ENCODE assay signal across 10 cellular contexts in genomic region chr20:51696304-51697118, GRCh38.
DNase-seq lines count a peak whose midpoint lies in the region; ATAC-seq, FAIRE-seq and TF ChIP-seq lines count a peak whose summit lies in the region.
"Had no signal": no experiment of that assay in that cellular context is flagged by ENCODE, and none has a peak within 500 bp of the region (broad histone marks: within the 10 kb centered on the region; RNA-seq: fewer than 3 reads in every experiment).

No MANE protein-coding gene starts in this region.

- H3K27me3 ChIP-seq in neuron (ENCODE audit: insufficient read depth, low read length), result no peaks in the 10 kb centered on the region
- H3K27me3 ChIP-seq in dorsolateral prefrontal cortex, result no peaks in the 10 kb centered on the region

- H3K4me1 ChIP-seq in neuron (ENCODE audit: insufficient read depth, low read length), result peaks cover 32% of the 10 kb centered on the region

- peak overlapping the region; percentile 48 for H2AFZ ChIP-seq in neuron (ENCODE audit: low read depth, low read length)

- TF ChIP-seq CTCF in dorsolateral prefrontal cortex (IDR thresholded peaks at IDR 0.05 in 54 of 56, conservative IDR thresholded peaks at IDR 0.05 in 2 of 56; ENCODE audit: low read depth in 1 of 56, partially characterized antibody in 56 of 56), result no peak

- DNase-seq in NCI-H345 (lab: John Stamatoyannopoulos, UW) (peak; percentile 34), dermis blood vessel endothelial cell (peak; percentile 43), GOT3 (lab: John Stamatoyannopoulos, UW) (no peak), dorsolateral prefrontal cortex (no peak)
- DNase-seq: NCI-H2107; stimulated activated naive B cell treated with anti-CD40 and anti-IgM and Interleukin-4, amounts not matched to agents 10 μg/mL and 1 μg/mL and 100 μg/mL, for 72 hours had no signal

- peaks cover 28% of the 10 kb centered on the region for H3K36me3 ChIP-seq in neuron (ENCODE audit: insufficient read depth, low read length)

- H3K9me3 ChIP-seq in neuron (ENCODE audit: low read length), result peaks cover 2% of the 10 kb centered on the region

- intact Hi-C loops in dorsolateral prefrontal cortex (cut with DNase I), result no loop called here

- FAIRE-seq in G401.6 (lab: Jason Lieb, UNC), result peak; percentile 60

- no peak overlapping the region for H3K27ac ChIP-seq in dorsolateral prefrontal cortex

- no peak overlapping the region for H3K4me3 ChIP-seq in neuron (ENCODE audit: low read length)
- peak overlapping the region in 1 of 59 donors; percentile 28 for H3K4me3 ChIP-seq in dorsolateral prefrontal cortex

- ATAC-seq in HG03565 (IDR thresholded peaks at IDR 0.05; ENCODE audit: unreplicated experiment) (no peak), HG03135 (IDR thresholded peaks at IDR 0.05; ENCODE audit: unreplicated experiment) (no peak)
- ATAC-seq: stimulated activated naive B cell treated with anti-CD40 and anti-IgM and Interleukin-4, amounts not matched to agents 10 μg/mL and 1 μg/mL and 100 μg/mL, for 72 hours had no signal

Comparison
In these comparisons a context has a peak if more than half of its experiments do, and no peak if none do; other contexts are left out.
1. DNase-seq: peak in NCI-H345 (single experiment) and dermis blood vessel endothelial cell (single experiment); none in GOT3 (single experiment) and dorsolateral prefrontal cortex (0 of 10).